Comparison of ENCODE assay signal across 28 cellular contexts in the genomic region with DNA sequence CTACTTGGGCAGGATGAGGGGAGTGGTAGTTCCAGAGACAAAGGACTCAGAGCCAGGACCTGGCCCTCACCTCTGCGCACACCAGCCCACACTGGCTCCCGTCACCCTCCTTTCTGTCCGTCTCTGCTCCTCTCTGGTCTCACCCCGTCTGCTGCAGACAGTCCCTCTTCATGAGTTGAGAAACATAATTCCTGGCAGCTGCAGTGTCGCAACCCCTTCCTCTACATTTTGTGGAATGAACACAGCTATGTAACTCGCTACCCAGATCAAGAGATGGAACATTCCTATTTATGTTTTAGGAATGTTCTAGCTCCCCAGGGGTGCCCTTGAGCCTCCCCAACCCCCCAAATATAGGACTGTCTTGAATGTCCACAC. TPM values are rescaled to one million over a fixed set of nuclear protein-coding genes. Genes with fewer than 3 reads are reported as not detected.
DNase-seq lines count a peak whose midpoint lies in the region; ATAC-seq, FAIRE-seq and TF ChIP-seq lines count a peak whose summit lies in the region.
"Had no signal": no experiment of that assay in that cellular context is flagged by ENCODE, and none has a peak within 500 bp of the region (broad histone marks: within the 10 kb centered on the region; RNA-seq: fewer than 3 reads in every experiment).

No MANE protein-coding gene starts in this region.

- no peak for TF ChIP-seq RAD21 in IMR-90 (IDR thresholded peaks at IDR 0.05; ENCODE audit: low read length)
- TF ChIP-seq RAD21 in K562 (CRISPR knock-in tag; conservative IDR thresholded peaks at IDR 0.05 in 1 of 2, IDR thresholded peaks at IDR 0.05 in 1 of 2), result no peak

- H3K56ac ChIP-seq in IMR-90 (ENCODE audit: extremely low read depth, insufficient read depth, low read length), result no peak overlapping the region

- H3K9ac ChIP-seq in IMR-90 (ENCODE audit: low read depth, low read length) (no peak overlapping the region), K562 (ENCODE audit: insufficient read depth in 1 of 2, low read depth in 2 of 2, low read length in 2 of 2) (no peak overlapping the region)
- H3K9ac ChIP-seq: BLaER1 treated with 17β-estradiol and CSF1 and Interleukin-3, amounts not matched to agents 10 nM and 100 nM had no signal

- H3K79me2 ChIP-seq in K562 (ENCODE audit: control insufficient read depth, insufficient read depth, low read length) (no peaks in the 10 kb centered on the region), hepatocyte (peaks cover 21% of the 10 kb centered on the region)

- H2AFZ ChIP-seq in IMR-90 (replicated peaks; ENCODE audit: low read length, poor library complexity) (peak overlapping the region; percentile 63), K562 (ENCODE audit: low read depth, low read length) (no peak overlapping the region), hepatocyte (no peak overlapping the region)

- peak overlapping the region; percentile 17 for H2BK5ac ChIP-seq in IMR-90 (ENCODE audit: low read depth, low read length, poor library complexity, severe bottlenecking)

- H4K8ac ChIP-seq in IMR-90 (ENCODE audit: low read depth in 2 of 2, low read length in 2 of 2), result peak overlapping the region in 1 of 2 experiments; percentile 54; a peak in 2 of 4 replicates

- H3K4me1 ChIP-seq in IMR-90 (ENCODE audit: control insufficient read depth, insufficient read depth, low read length) (peaks cover 6% of the 10 kb centered on the region), K562 (replicated peaks in 1 of 2; ENCODE audit: control insufficient read depth in 2 of 2, insufficient read depth in 2 of 2, low read length in 2 of 2) (no peaks in the 10 kb centered on the region), hepatocyte (ENCODE audit: insufficient read depth) (peaks cover 30% of the 10 kb centered on the region)
- H3K4me1 ChIP-seq: adrenal gland, colonic mucosa, gastrocnemius medialis, left lung, Peyer's patch had no signal

- H3K27ac ChIP-seq in IMR-90 (ENCODE audit: insufficient read depth, low read length), result peak overlapping the region; percentile 24
- no peak overlapping the region for H3K27ac ChIP-seq in K562 (ENCODE audit: extremely low read depth, low read depth, low read length)
- H3K27ac ChIP-seq in hepatocyte, result peak overlapping the region; percentile 95
- H3K27ac ChIP-seq: adrenal gland; BLaER1 treated with 17β-estradiol and CSF1 and Interleukin-3, amounts not matched to agents 10 nM and 100 nM; colonic mucosa; gastrocnemius medialis; HL-60; left lung; Peyer's patch had no signal

- no peak for TF ChIP-seq POLR2A in IMR-90 (IDR thresholded peaks at IDR 0.05; ENCODE audit: low read depth, low read length)
- no peak for TF ChIP-seq POLR2A in K562 (conservative IDR thresholded peaks at IDR 0.05)

- H3K79me1 ChIP-seq in IMR-90 (ENCODE audit: low read depth in 1 of 2, low read length in 2 of 2), result no peaks in the 10 kb centered on the region

- H2AK5ac ChIP-seq in IMR-90 (ENCODE audit: low read depth, low read length), result no peak overlapping the region; the same call in 1 of the 2 replicates

- H2BK20ac ChIP-seq in IMR-90 (ENCODE audit: low read depth, low read length), result peak overlapping the region; percentile 67; the same call in 1 of the 2 replicates

- no peak overlapping the region; the same call in 1 of the 2 replicates for H4K91ac ChIP-seq in IMR-90 (ENCODE audit: insufficient read depth, low read depth, low read length)

- intact Hi-C loops in IMR-90 (cut with micrococcal nuclease), result no loop called here
- intact Hi-C loops in K562 (cut with micrococcal nuclease), result no loop called here

- peak overlapping the region; percentile 55; the same call in 1 of the 2 replicates for H3K18ac ChIP-seq in IMR-90 (ENCODE audit: low read depth, low read length)

- H3K9me3 ChIP-seq in IMR-90 (ENCODE audit: control insufficient read depth, insufficient read depth, low read length), result no peaks in the 10 kb centered on the region
- H3K9me3 ChIP-seq in K562 (replicated peaks; ENCODE audit: control insufficient read depth, insufficient read depth, low read depth, low read length), result no peaks in the 10 kb centered on the region
- no peaks in the 10 kb centered on the region for H3K9me3 ChIP-seq in hepatocyte (ENCODE audit: low read depth)
- H3K9me3 ChIP-seq: adrenal gland; BLaER1 treated with 17β-estradiol and CSF1 and Interleukin-3, amounts not matched to agents 10 nM and 100 nM; colonic mucosa; gastrocnemius medialis; left lung; Peyer's patch had no signal

- no TSS peak for BruUV-seq in IMR-90 (replicated peaks; lab: Mats Ljungman, UMichigan)
- no TSS peak for BruUV-seq in K562 (replicated peaks; lab: Mats Ljungman, UMichigan)

- peak overlapping the region; percentile 48 for H2BK120ac ChIP-seq in IMR-90 (ENCODE audit: low read depth, low read length)

- H3K9me2 ChIP-seq in hepatocyte (replicated peaks; ENCODE audit: insufficient read depth), result no peaks in the 10 kb centered on the region

- dilution Hi-C loops in IMR-90 (cut with HindIII; ENCODE audit: low sequenced_read_pairs, unreplicated experiment), result no loop called here

- H2AK9ac ChIP-seq in IMR-90 (replicated peaks; ENCODE audit: low read depth, low read length, poor library complexity), result peak overlapping the region; percentile 71

- H4K20me1 ChIP-seq in IMR-90 (ENCODE audit: insufficient read depth, low read length), result no peaks in the 10 kb centered on the region
- no peaks in the 10 kb centered on the region for H4K20me1 ChIP-seq in K562 (replicated peaks; ENCODE audit: control insufficient read depth, insufficient read depth, low read length)
- no peaks in the 10 kb centered on the region for H4K20me1 ChIP-seq in hepatocyte (ENCODE audit: insufficient read depth, poor library complexity, severe bottlenecking)
- H4K20me1 ChIP-seq: BLaER1 treated with 17β-estradiol and CSF1 and Interleukin-3, amounts not matched to agents 10 nM and 100 nM had no signal

- no peak for FAIRE-seq in K562 (lab: Jason Lieb, UNC)

- DNase-seq in IMR-90 (peak; percentile 29), K562 (ENCODE audit: extremely low read depth in 1 of 4, low spot score in 3 of 4) (no peak), hepatocyte (ENCODE audit: low spot score) (no peak), renal cortical epithelial cell (ENCODE audit: low read depth) (peak; percentile 23), putamen (ENCODE audit: low spot score) (no peak), DMS153 (lab: John Stamatoyannopoulos, UW) (no peak)
- DNase-seq: activated CD4-positive, alpha-beta T cell treated with anti-CD3 and anti-CD28 coated beads, Interleukin-2, amount 50 U/mL, for 4 hours; activated naive CD4-positive, alpha-beta T cell treated with Interleukin-2 at 50 U/mL for 16 hours; adrenal gland; Calu3; colonic mucosa; effector memory CD8-positive, alpha-beta T cell; gastrocnemius medialis; left lung; NCI-H1417 treated with DMSO at 0.1 percent for 48 hours; NCI-H2081; NCI-H226; NCI-H69; Peyer's patch; retina; SIG-M5; stimulated activated CD4-positive, alpha-beta T cell treated with anti-CD3 and anti-CD28 coated beads, Interleukin-4, amount 100 ng/mL, for 1 hour; substantia nigra had no signal

- POLR2A ChIA-PET in IMR-90 (lab: Charles Lee; ENCODE audit: unreplicated experiment) (no interaction called here), K562 (lab: Yijun Ruan, JAX) (no interaction called here)

- CTCF ChIA-PET in IMR-90 (lab: Yijun Ruan, JAX) (no interaction called here), K562 (lab: Yijun Ruan, JAX; ENCODE audit: low intra/inter-chr PET ratio) (no interaction called here)

- H3K4me3 ChIP-seq in IMR-90 (ENCODE audit: insufficient read depth, low read depth, low read length) (no peak overlapping the region), K562 (no peak overlapping the region), hepatocyte (no peak overlapping the region)
- H3K4me3 ChIP-seq: adrenal gland; BLaER1 treated with 17β-estradiol and CSF1 and Interleukin-3, amounts not matched to agents 10 nM and 100 nM; colonic mucosa; gastrocnemius medialis; left lung; Peyer's patch had no signal

- peak overlapping the region; percentile 45; the same call in 1 of the 2 replicates for H3K4ac ChIP-seq in IMR-90 (ENCODE audit: low read depth, low read length)

- H3K9me1 ChIP-seq in IMR-90 (ENCODE audit: insufficient read depth, low read length) (peaks cover 3% of the 10 kb centered on the region; the same call in 1 of the 2 replicates), K562 (ENCODE audit: control insufficient read depth, insufficient read depth, low read length) (no peaks in the 10 kb centered on the region)

- ATAC-seq in IMR-90 (ENCODE audit: low read depth) (peak; percentile 55), K562 (no peak), HG03097 (IDR thresholded peaks at IDR 0.05; ENCODE audit: low FRiP score, unreplicated experiment) (no peak), GM18511 (IDR thresholded peaks at IDR 0.05; ENCODE audit: unreplicated experiment) (no peak)
- ATAC-seq: effector memory CD8-positive, alpha-beta T cell; gastrocnemius medialis; left lung; stimulated activated effector memory CD8-positive, alpha-beta T cell treated with anti-CD3 and anti-CD28 coated beads, Interleukin-12 subunit alpha, Interleukin-12 subunit beta, amount 100 ng/mL, for 72 hours had no signal

- TF ChIP-seq CTCF in IMR-90 (conservative IDR thresholded peaks at IDR 0.05; ENCODE audit: low read depth, low read length) (no peak), K562 (IDR thresholded peaks at IDR 0.05 in 2 of 3, conservative IDR thresholded peaks at IDR 0.05 in 1 of 3; ENCODE audit: insufficient read depth in 2 of 3, low read depth in 1 of 3, low read length in 3 of 3) (no peak), hepatocyte (IDR thresholded peaks at IDR 0.05; ENCODE audit: poor library complexity) (no peak)

- H3K23ac ChIP-seq in IMR-90 (ENCODE audit: low read depth, low read length), result no peak overlapping the region

- peak overlapping the region; percentile 0; the same call in 1 of the 2 replicates for H4K5ac ChIP-seq in IMR-90 (ENCODE audit: low read depth, low read length)

- no peak for TF ChIP-seq EP300 in K562 (IDR thresholded peaks at IDR 0.05; ENCODE audit: low read length)

- WGBS in IMR-90 (ENCODE audit: extremely low coverage in 2 of 2, insufficient read length in 1 of 2), 2 experiments, result no CpG with 5 or more reads among the region's 6 CpGs
- WGBS in K562 (ENCODE audit: insufficient coverage, low coverage, missing lambda C conversion rate), result 0% methylated on average over 6 of the region's 6 CpGs
- 69% methylated on average over 6 of the region's 6 CpGs for WGBS in hepatocyte (ENCODE audit: low lambda C conversion rate, missing lambda C conversion rate)

- H3K36me3 ChIP-seq in IMR-90 (ENCODE audit: control insufficient read depth, insufficient read depth, low read length) (no peaks in the 10 kb centered on the region), K562 (ENCODE audit: control insufficient read depth, insufficient read depth, low read length) (no peaks in the 10 kb centered on the region), hepatocyte (replicated peaks; ENCODE audit: insufficient read depth, low read depth) (no peaks in the 10 kb centered on the region)
- H3K36me3 ChIP-seq: adrenal gland; BLaER1 treated with 17β-estradiol and CSF1 and Interleukin-3, amounts not matched to agents 10 nM and 100 nM; colonic mucosa; gastrocnemius medialis; left lung; Peyer's patch had no signal

- no peak overlapping the region for H2BK15ac ChIP-seq in IMR-90 (ENCODE audit: low read depth, low read length)

- no peak overlapping the region for H3K4me2 ChIP-seq in IMR-90 (ENCODE audit: low read depth, low read length)
- no peak overlapping the region for H3K4me2 ChIP-seq in K562 (ENCODE audit: insufficient read depth, low read length)
- no peak overlapping the region for H3K4me2 ChIP-seq in hepatocyte
- H3K4me2 ChIP-seq: BLaER1 treated with 17β-estradiol and CSF1 and Interleukin-3, amounts not matched to agents 10 nM and 100 nM had no signal

- H3K27me3 ChIP-seq in IMR-90 (ENCODE audit: control insufficient read depth, insufficient read depth, low read length) (no peaks in the 10 kb centered on the region), K562 (ENCODE audit: control insufficient read depth in 2 of 2, insufficient read depth in 2 of 2, low read length in 2 of 2) (peaks cover 5 to 32% of the 10 kb centered on the region in 2 experiments; a peak in 2 of 5 replicates), hepatocyte (no peaks in the 10 kb centered on the region)
- H3K27me3 ChIP-seq: colonic mucosa, left lung, Peyer's patch had no signal

- in situ Hi-C loops in IMR-90 (cut with MboI; ENCODE audit: low sequenced_read_pairs), result no loop called here
- in situ Hi-C loops in K562 (cut with MboI), result no loop called here

- 0 out of 2 replicates have a peak overlapping the region, but pooled peaks have one; percentile 14 for H3K14ac ChIP-seq in IMR-90 (replicated peaks; ENCODE audit: low read depth, low read length)

RNA-seq across cellular contexts. Expression of a gene that starts 59.3 kb away (rescaled TPM):
- total RNA-seq in IMR-90 (2012; rRNA removed) (8.1 TPM in 2 replicates), K562 (2014; rRNA removed) (not detected in 2 replicates), K562 (2014; rRNA removed; fragmentation: Illumina TruSeq; extraction: Trizol) (not detected in 2 replicates), K562 (2015; rRNA removed; fragmentation: Illumina TruSeq; extraction: Trizol) (not detected in 2 replicates), K562 (2021) (not detected in 2 replicates), hepatocyte (6.2 and 8.5 TPM in 2 replicates), renal cortical epithelial cell (6.1 and 33.0 TPM in 2 replicates)
- polyA plus RNA-seq in IMR-90 (2012; rRNA removed) (14.2 and 14.6 TPM in 2 replicates), K562 (2011; rRNA removed) (not detected in 2 replicates), K562 (2014; fragmentation: Illumina TruSeq; extraction: Trizol) (not detected in 2 replicates), K562 (2014; fragmentation: Nextera tagmentation; extraction: Ambion mirVana) (not detected), K562 (2014; rRNA removed) (not detected in 2 replicates), hepatocyte (5.6 and 6.9 TPM in 2 replicates)
- 12.7 and 17.2 TPM in 2 replicates for polyA plus RNA-seq in IMR-90 (2012; cell fraction: cytosol; rRNA removed)
- polyA plus RNA-seq in IMR-90 (2012; cell fraction: nucleus; rRNA removed; ENCODE audit: low replicate concordance), result 23.2 and 26.5 TPM in 2 replicates
- total RNA-seq in K562 (2011; cell fraction: chromatin; rRNA removed; ENCODE audit: low replicate concordance), result not detected in 2 replicates
- total RNA-seq in K562 (2011; cell fraction: nucleolus; rRNA removed), result under 0.01 TPM in 1 of 2 replicates, not detected in the other
- not detected in 2 replicates for total RNA-seq in K562 (2011; cell fraction: nucleoplasm; rRNA removed)
- 0.01 TPM in 1 of 2 replicates, not detected in the other for polyA plus RNA-seq in K562 (2011; cell fraction: cytosol; rRNA removed)
- not detected in 2 replicates for polyA plus RNA-seq in K562 (2011; cell fraction: nucleus; rRNA removed)
- not detected in 2 replicates for polyA plus RNA-seq in K562 (2012)
- not detected in 2 replicates for polyA minus RNA-seq in K562 (2011; rRNA and poly(A)+ RNA removed)
- not detected in 2 replicates for polyA minus RNA-seq in K562 (2011; cell fraction: cytosol; rRNA and poly(A)+ RNA removed)
- polyA minus RNA-seq in K562 (2011; cell fraction: nucleus; rRNA and poly(A)+ RNA removed), result not detected in 2 replicates

Comparison
In these comparisons a context has a peak if more than half of its experiments do, and no peak if none do; other contexts are left out.
1. DNase-seq: peak in IMR-90 (single experiment) and renal cortical epithelial cell (single experiment); none in K562 (0 of 4), hepatocyte (single experiment), putamen (single experiment) and DMS153 (single experiment).